1 cellular context compared by ENCODE assay signal in genomic region chr2:230674930-230675672, GRCh38.
TF ChIP-seq lines count a peak whose summit lies in the region.

No MANE protein-coding gene starts in this region.

TF ChIP-seq in IMR-90, 13 proteins besides CTCF, POLR2A, EP300 and RAD21 (continued from another document):
- TF ChIP-seq USF2 (IDR thresholded peaks at IDR 0.05; ENCODE audit: low read depth, low read length) (no peak), CEBPB (IDR thresholded peaks at IDR 0.05; ENCODE audit: low read depth, low read length) (no peak), RCOR1 (IDR thresholded peaks at IDR 0.05; ENCODE audit: insufficient replicate concordance, low read length) (no peak), ELK1 (IDR thresholded peaks at IDR 0.05; ENCODE audit: borderline replicate concordance, low read depth, low read length) (no peak)
